Comparison of ENCODE assay signal across 9 cellular contexts in genomic region chr3:52195823-52196331, GRCh38. TPM values are rescaled to one million over a fixed set of nuclear protein-coding genes. Genes with fewer than 3 reads are reported as not detected.
A peak's percentile ranks its signal among the peaks of the same experiment; 100 is the strongest.
DNase-seq lines count a peak whose midpoint lies in the region; ATAC-seq and TF ChIP-seq lines count a peak whose summit lies in the region.
"Had no signal": no experiment of that assay in that cellular context is flagged by ENCODE, and none has a peak within 500 bp of the region (broad histone marks: within the 10 kb centered on the region; RNA-seq: fewer than 3 reads in every experiment).

No MANE protein-coding gene starts in this region.

- H3K27me3 ChIP-seq in adipocyte (replicated peaks; ENCODE audit: control insufficient read depth, insufficient read depth, low read length): no peaks in the 10 kb centered on the region
- H3K27me3 ChIP-seq in left ventricle myocardium inferior (ENCODE audit: low read depth): no peaks in the 10 kb centered on the region

- H3K4me3 ChIP-seq in adipocyte (ENCODE audit: low read length): peak overlapping the region; percentile 13
- H3K4me3 ChIP-seq in left ventricle myocardium inferior: no peak overlapping the region

- H3K9me3 Mint-ChIP-seq in stimulated activated effector memory CD8-positive, alpha-beta T cell treated with anti-CD3 and anti-CD28 coated beads, Interleukin-12 subunit alpha, Interleukin-12 subunit beta, amount 100 ng/mL, for 72 hours: no peaks in the 10 kb centered on the region
- H3K9me3 Mint-ChIP-seq in activated CD8-positive, alpha-beta memory T cell treated with anti-CD3 and anti-CD28 coated beads, Interleukin-2, amount 10 ng/mL, durations not matched to agents 7 days and 5 days (ENCODE audit: low read depth): no peaks in the 10 kb centered on the region
- H3K9me3 Mint-ChIP-seq: activated CD4-positive, alpha-beta memory T cell treated with anti-CD3 and anti-CD28 coated beads, Interleukin-2, amount 10 ng/mL, durations not matched to agents 7 days and 5 days had no signal

- ATAC-seq in stimulated activated effector memory CD8-positive, alpha-beta T cell treated with anti-CD3 and anti-CD28 coated beads, Interleukin-12 subunit alpha, Interleukin-12 subunit beta, amount 100 ng/mL, for 72 hours: no peak
- ATAC-seq in HG02885 (IDR thresholded peaks at IDR 0.05; ENCODE audit: poor library complexity, unreplicated experiment) (no peak), HG02970 (IDR thresholded peaks at IDR 0.05; ENCODE audit: low FRiP score, unreplicated experiment) (no peak)
- ATAC-seq in activated CD8-positive, alpha-beta memory T cell treated with anti-CD3 and anti-CD28 coated beads, Interleukin-2, amount 10 ng/mL, durations not matched to agents 7 days and 5 days: no peak

- peak overlapping the region; percentile 25 for H3K9ac ChIP-seq in adipocyte (ENCODE audit: low read length)

- no peaks in the 10 kb centered on the region for H3K9me3 ChIP-seq in adipocyte (ENCODE audit: control insufficient read depth, low read length)
- H3K9me3 ChIP-seq in left ventricle myocardium inferior (replicated peaks): no peaks in the 10 kb centered on the region

- TF ChIP-seq CTCF in left ventricle myocardium inferior (IDR thresholded peaks at IDR 0.05; ENCODE audit: borderline replicate concordance): no peak

- in situ Hi-C loops in ACHN (cut with HindIII; ENCODE audit: low pct_ligation_motif_present, low pct_unique_long_range_greater_than_20kb, low sequenced_read_pairs): no loop called here

- H3K36me3 ChIP-seq in adipocyte (ENCODE audit: control insufficient read depth, insufficient read depth, low read length, severe bottlenecking): peaks cover 5% of the 10 kb centered on the region
- H3K36me3 ChIP-seq in left ventricle myocardium inferior: peaks cover 18% of the 10 kb centered on the region

- H3K4me3 Mint-ChIP-seq in stimulated activated effector memory CD8-positive, alpha-beta T cell treated with anti-CD3 and anti-CD28 coated beads, Interleukin-12 subunit alpha, Interleukin-12 subunit beta, amount 100 ng/mL, for 72 hours: no peak overlapping the region
- H3K4me3 Mint-ChIP-seq in activated CD8-positive, alpha-beta memory T cell treated with anti-CD3 and anti-CD28 coated beads, Interleukin-2, amount 10 ng/mL, durations not matched to agents 7 days and 5 days: no peak overlapping the region
- H3K4me3 Mint-ChIP-seq: activated CD4-positive, alpha-beta memory T cell treated with anti-CD3 and anti-CD28 coated beads, Interleukin-2, amount 10 ng/mL, durations not matched to agents 7 days and 5 days had no signal

- H3K4me1 Mint-ChIP-seq in stimulated activated effector memory CD8-positive, alpha-beta T cell treated with anti-CD3 and anti-CD28 coated beads, Interleukin-12 subunit alpha, Interleukin-12 subunit beta, amount 100 ng/mL, for 72 hours: peaks cover 45% of the 10 kb centered on the region
- H3K4me1 Mint-ChIP-seq in activated CD8-positive, alpha-beta memory T cell treated with anti-CD3 and anti-CD28 coated beads, Interleukin-2, amount 10 ng/mL, durations not matched to agents 7 days and 5 days: peaks cover 35% of the 10 kb centered on the region

- DNase-seq in HCEC 1CT (peak; percentile 58), adipocyte (ENCODE audit: low read depth) (peak; percentile 79), left ventricle myocardium inferior (peak; percentile 31), ACHN (no peak)
- DNase-seq in stimulated activated effector memory CD8-positive, alpha-beta T cell treated with anti-CD3 and anti-CD28 coated beads, Interleukin-12 subunit alpha, Interleukin-12 subunit beta, amount 100 ng/mL, for 72 hours (ENCODE audit: low spot score in 2 of 2): no peak
- DNase-seq in activated CD8-positive, alpha-beta memory T cell treated with anti-CD3 and anti-CD28 coated beads, Interleukin-2, amount 10 ng/mL, durations not matched to agents 7 days and 5 days: no peak
- DNase-seq: activated CD4-positive, alpha-beta memory T cell treated with anti-CD3 and anti-CD28 coated beads, Interleukin-2, amount 10 ng/mL, durations not matched to agents 7 days and 5 days had no signal

- H3K27ac ChIP-seq in left ventricle myocardium inferior (replicated peaks): peak overlapping the region; percentile 93

- H3K27ac Mint-ChIP-seq in stimulated activated effector memory CD8-positive, alpha-beta T cell treated with anti-CD3 and anti-CD28 coated beads, Interleukin-12 subunit alpha, Interleukin-12 subunit beta, amount 100 ng/mL, for 72 hours: peak overlapping the region; percentile 71
- no peak overlapping the region for H3K27ac Mint-ChIP-seq in activated CD8-positive, alpha-beta memory T cell treated with anti-CD3 and anti-CD28 coated beads, Interleukin-2, amount 10 ng/mL, durations not matched to agents 7 days and 5 days
- H3K27ac Mint-ChIP-seq: activated CD4-positive, alpha-beta memory T cell treated with anti-CD3 and anti-CD28 coated beads, Interleukin-2, amount 10 ng/mL, durations not matched to agents 7 days and 5 days had no signal

- intact Hi-C loops in left ventricle myocardium inferior (cut with micrococcal nuclease): no loop called here

- H3K36me3 Mint-ChIP-seq in stimulated activated effector memory CD8-positive, alpha-beta T cell treated with anti-CD3 and anti-CD28 coated beads, Interleukin-12 subunit alpha, Interleukin-12 subunit beta, amount 100 ng/mL, for 72 hours: peaks cover 37% of the 10 kb centered on the region
- H3K36me3 Mint-ChIP-seq in activated CD8-positive, alpha-beta memory T cell treated with anti-CD3 and anti-CD28 coated beads, Interleukin-2, amount 10 ng/mL, durations not matched to agents 7 days and 5 days: peaks cover 12% of the 10 kb centered on the region

- CTCF ChIA-PET in activated CD8-positive, alpha-beta memory T cell treated with anti-CD3 and anti-CD28 coated beads, Interleukin-2, amount 10 ng/mL, durations not matched to agents 7 days and 5 days (lab: Charles Lee): interaction anchor here (1.1 kb wide), 1 partner anchor 21 kb away, joined by 3 read pairs; no protein-coding TSS in a partner anchor

- no peaks in the 10 kb centered on the region for H3K27me3 Mint-ChIP-seq in activated CD8-positive, alpha-beta memory T cell treated with anti-CD3 and anti-CD28 coated beads, Interleukin-2, amount 10 ng/mL, durations not matched to agents 7 days and 5 days
- H3K27me3 Mint-ChIP-seq: activated CD4-positive, alpha-beta memory T cell treated with anti-CD3 and anti-CD28 coated beads, Interleukin-2, amount 10 ng/mL, durations not matched to agents 7 days and 5 days had no signal

- H3K4me1 ChIP-seq in adipocyte (ENCODE audit: control insufficient read depth, insufficient read depth, low read length): peaks cover 62% of the 10 kb centered on the region
- peaks cover 66% of the 10 kb centered on the region for H3K4me1 ChIP-seq in left ventricle myocardium inferior

RNA-seq across cellular contexts. Expression of gene ALAS1, which starts 2.1 kb away (rescaled TPM):
- 180 TPM for total RNA-seq in left ventricle myocardium inferior
- 10 to 100 TPM; 61.3 to 84.2 TPM for total RNA-seq in activated CD8-positive, alpha-beta memory T cell treated with anti-CD3 and anti-CD28 coated beads, Interleukin-2, amount 10 ng/mL, durations not matched to agents 7 days and 5 days

RNA-seq across cellular contexts. Expression of gene TLR9, which starts 29.6 kb away (rescaled TPM):
- total RNA-seq in left ventricle myocardium inferior: 0.66 TPM
- total RNA-seq in activated CD8-positive, alpha-beta memory T cell treated with anti-CD3 and anti-CD28 coated beads, Interleukin-2, amount 10 ng/mL, durations not matched to agents 7 days and 5 days: under 1 TPM in 1 of 2 experiments, not detected in 1; 0.64 TPM

RNA-seq across cellular contexts. Expression of gene POC1A, which starts 41.7 kb away (rescaled TPM):
- total RNA-seq in left ventricle myocardium inferior: 1.2 TPM
- total RNA-seq in activated CD8-positive, alpha-beta memory T cell treated with anti-CD3 and anti-CD28 coated beads, Interleukin-2, amount 10 ng/mL, durations not matched to agents 7 days and 5 days: 10 to 100 TPM; 29.3 to 29.5 TPM

RNA-seq across cellular contexts. Expression of gene TWF2, which starts 43.1 kb away (rescaled TPM):
- total RNA-seq in left ventricle myocardium inferior: 115 TPM
- total RNA-seq in activated CD8-positive, alpha-beta memory T cell treated with anti-CD3 and anti-CD28 coated beads, Interleukin-2, amount 10 ng/mL, durations not matched to agents 7 days and 5 days: 100 to 1,000 TPM; 110 to 131 TPM

RNA-seq across cellular contexts. Expression of gene PPM1M, which starts 49.7 kb away (rescaled TPM):
- 9.2 TPM for total RNA-seq in left ventricle myocardium inferior
- total RNA-seq in activated CD8-positive, alpha-beta memory T cell treated with anti-CD3 and anti-CD28 coated beads, Interleukin-2, amount 10 ng/mL, durations not matched to agents 7 days and 5 days: 10 to 100 TPM; 91.1 to 94.1 TPM

Comparison
In these comparisons a context has a peak if more than half of its experiments do, and no peak if none do; other contexts are left out.
1. DNase-seq: peak in HCEC 1CT (single experiment), adipocyte (single experiment) and left ventricle myocardium inferior (single experiment); none in stimulated activated effector memory CD8-positive, alpha-beta T cell treated with anti-CD3 and anti-CD28 coated beads, Interleukin-12 subunit alpha, Interleukin-12 subunit beta, amount 100 ng/mL, for 72 hours (0 of 2), ACHN (single experiment) and activated CD8-positive, alpha-beta memory T cell treated with anti-CD3 and anti-CD28 coated beads, Interleukin-2, amount 10 ng/mL, durations not matched to agents 7 days and 5 days (single experiment).
2. RNA of gene POC1A, which starts 41.7 kb away (total RNA-seq): 29.3 to 29.5 TPM in activated CD8-positive, alpha-beta memory T cell treated with anti-CD3 and anti-CD28 coated beads, Interleukin-2, amount 10 ng/mL, durations not matched to agents 7 days and 5 days; 1.2 TPM in left ventricle myocardium inferior (single experiment); every median in the first group is over 10 times any median in the second.